19 cellular contexts compared by ENCODE assay signal in the genomic region with DNA sequence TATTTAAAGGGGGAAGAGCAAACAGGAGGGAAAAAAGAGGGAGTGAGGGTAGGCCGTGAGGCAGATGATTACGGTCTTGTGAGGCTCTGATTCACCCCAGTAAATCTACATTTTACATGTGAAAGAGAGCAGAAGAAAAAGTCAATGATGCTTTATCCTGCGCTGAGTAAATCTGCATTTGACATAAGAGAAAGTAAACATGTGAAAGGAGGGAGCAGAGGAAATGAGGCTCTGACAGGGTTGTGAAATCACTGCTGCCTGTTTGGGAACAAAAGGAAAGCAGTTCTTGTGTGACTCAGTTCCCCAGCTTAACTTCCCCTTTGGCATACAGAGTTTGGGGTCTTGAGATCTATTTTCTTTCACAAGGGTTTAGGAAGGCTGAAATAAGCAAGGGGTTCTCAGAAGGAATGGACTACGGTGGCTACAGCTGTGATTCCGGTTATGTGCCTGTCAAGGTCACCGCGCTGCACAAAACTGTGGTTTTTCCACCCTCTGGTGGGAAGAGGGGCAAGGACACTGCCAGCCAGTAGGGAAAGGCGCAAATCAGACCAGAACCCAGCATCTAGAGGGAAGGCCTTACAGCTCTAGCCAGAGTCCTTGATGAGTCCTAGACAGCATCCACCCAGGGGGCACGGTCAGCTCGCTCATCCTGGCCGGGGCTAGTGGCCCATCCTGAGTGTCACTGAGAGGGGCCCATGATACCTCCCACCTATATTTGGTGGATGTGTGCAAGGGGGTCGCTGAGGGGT. TPM values are rescaled to one million over a fixed set of nuclear protein-coding genes. Genes with fewer than 3 reads are reported as not detected.
DNase-seq lines count a peak whose midpoint lies in the region; ATAC-seq, FAIRE-seq and TF ChIP-seq lines count a peak whose summit lies in the region.
"Had no signal": no experiment of that assay in that cellular context is flagged by ENCODE, and none has a peak within 500 bp of the region (broad histone marks: within the 10 kb centered on the region; RNA-seq: fewer than 3 reads in every experiment).

No MANE protein-coding gene starts in this region.

- no peak for TF ChIP-seq EP300 in suprapubic skin (IDR thresholded peaks at IDR 0.05)

- H3K36me3 ChIP-seq in right atrium auricular region (no peaks in the 10 kb centered on the region), astrocyte (ENCODE audit: insufficient read depth, low read length) (no peaks in the 10 kb centered on the region), suprapubic skin (no peaks in the 10 kb centered on the region), aorta (ENCODE audit: control insufficient read depth in 1 of 2, insufficient read depth in 2 of 2, low read length in 1 of 2) (no peaks in the 10 kb centered on the region)
- H3K36me3 ChIP-seq: breast epithelium, vagina had no signal

- peaks cover 22% of the 10 kb centered on the region for H3K27me3 Mint-ChIP-seq in astrocyte (ENCODE audit: low read depth, unreplicated experiment)

- no peaks in the 10 kb centered on the region for H3K36me3 Mint-ChIP-seq in astrocyte (ENCODE audit: low read depth, unreplicated experiment)

- no peak overlapping the region for H3K4me2 ChIP-seq in astrocyte (ENCODE audit: low read length)

- DNase-seq in Right ventricle myocardium superior: no peak
- no peak for DNase-seq in right atrium auricular region (ENCODE audit: low spot score)
- DNase-seq in astrocyte (ENCODE audit: low read depth): peak; percentile 47
- DNase-seq in left ventricle myocardium superior: no peak
- peak; percentile 46 to 65 for DNase-seq in suprapubic skin (ENCODE audit: low spot score in 2 of 2)
- no peak for DNase-seq in aorta
- DNase-seq in ureter (ENCODE audit: low spot score): no peak
- DNase-seq: activated CD4-positive, alpha-beta T cell treated with anti-CD3 and anti-CD28 coated beads for 36 hours; DND-41; MM.1S; NCI-H526; stimulated activated CD8-positive, alpha-beta memory T cell treated with anti-CD3 and anti-CD28 coated beads, Interleukin-4, amount 100 ng/mL, for 48 hours had no signal

- H3K9ac ChIP-seq in astrocyte (ENCODE audit: low read length): no peak overlapping the region

- H3K9me3 ChIP-seq in right atrium auricular region (peaks cover 0 to 7% of the 10 kb centered on the region in 2 donors), astrocyte (ENCODE audit: insufficient read depth, low read depth, low read length) (no peaks in the 10 kb centered on the region), suprapubic skin (no peaks in the 10 kb centered on the region), aorta (ENCODE audit: control insufficient read depth, low read length) (peaks cover 6% of the 10 kb centered on the region)
- H3K9me3 ChIP-seq: breast epithelium, vagina had no signal

- intact Hi-C loops in Right ventricle myocardium superior (cut with DNase I) (no loop called here), left ventricle myocardium superior (cut with micrococcal nuclease) (no loop called here), aorta (cut with DNase I) (loop anchor here in 1 of 2 donors (10.0 kb wide), 1 partner anchor 63 kb away; no protein-coding TSS in a partner anchor)

- H3K4me1 ChIP-seq in right atrium auricular region (peaks cover 0 to 18% of the 10 kb centered on the region in 2 donors), astrocyte (ENCODE audit: insufficient read depth, low read length) (no peaks in the 10 kb centered on the region), suprapubic skin (no peaks in the 10 kb centered on the region), aorta (ENCODE audit: control insufficient read depth in 1 of 2, insufficient read depth in 2 of 2, low read length in 2 of 2) (no peaks in the 10 kb centered on the region)
- H3K4me1 ChIP-seq: breast epithelium, vagina had no signal

- no peak for TF ChIP-seq CTCF in right atrium auricular region (IDR thresholded peaks at IDR 0.05)
- no peak for TF ChIP-seq CTCF in astrocyte (IDR thresholded peaks at IDR 0.05; ENCODE audit: insufficient read depth, low read depth, low read length)
- no peak for TF ChIP-seq CTCF in suprapubic skin (IDR thresholded peaks at IDR 0.05)

- H4K20me1 ChIP-seq in astrocyte (ENCODE audit: insufficient read depth, low read length): no peaks in the 10 kb centered on the region

- no peak overlapping the region for H3K4me3 Mint-ChIP-seq in astrocyte (ENCODE audit: unreplicated experiment)
- H3K4me3 Mint-ChIP-seq: activated CD4-positive, alpha-beta T cell treated with anti-CD3 and anti-CD28 coated beads for 36 hours; activated T-helper 1 cell treated with anti-CD3 and anti-CD28 coated beads, Interleukin-12 subunit alpha, Interleukin-12 subunit beta, Interleukin-2, Interleukin-4 antibody, amounts not matched to agents 30 ng/mL and 10 ng/mL and 1 ng/mL, durations not matched to agents 14 hours and 24 hours and 36 hours had no signal

- H3K27ac Mint-ChIP-seq in astrocyte (ENCODE audit: unreplicated experiment): peak overlapping the region; percentile 75
- H3K27ac Mint-ChIP-seq: activated CD4-positive, alpha-beta T cell treated with anti-CD3 and anti-CD28 coated beads for 36 hours; activated T-helper 1 cell treated with anti-CD3 and anti-CD28 coated beads, Interleukin-12 subunit alpha, Interleukin-12 subunit beta, Interleukin-2, Interleukin-4 antibody, amounts not matched to agents 30 ng/mL and 10 ng/mL and 1 ng/mL, durations not matched to agents 14 hours and 24 hours and 36 hours had no signal

- ATAC-seq in Right ventricle myocardium superior (ENCODE audit: poor library complexity) (peak; percentile 18), left ventricle myocardium superior (peak; percentile 9), aorta (ENCODE audit: low FRiP score) (no peak), GM18861 (IDR thresholded peaks at IDR 0.05; ENCODE audit: unreplicated experiment) (no peak)
- ATAC-seq: activated CD4-positive, alpha-beta T cell treated with anti-CD3 and anti-CD28 coated beads for 36 hours had no signal

- peaks cover 21% of the 10 kb centered on the region for H3K4me1 Mint-ChIP-seq in astrocyte (ENCODE audit: low read depth, unreplicated experiment)
- H3K4me1 Mint-ChIP-seq: activated CD4-positive, alpha-beta T cell treated with anti-CD3 and anti-CD28 coated beads for 36 hours had no signal

- no peak overlapping the region for H2AFZ ChIP-seq in astrocyte (ENCODE audit: low read depth, low read length)

- WGBS in suprapubic skin: 69% methylated on average over 9 of the region's 12 CpGs
- 74 to 81% methylated on average over 12 of the region's 12 CpGs for WGBS in aorta, 2 donors

- H3K79me2 ChIP-seq in astrocyte (ENCODE audit: insufficient read depth, low read length): no peaks in the 10 kb centered on the region

- TF ChIP-seq POLR2A in suprapubic skin (IDR thresholded peaks at IDR 0.05): no peak

- H3K4me3 ChIP-seq in right atrium auricular region: no peak overlapping the region
- no peak overlapping the region for H3K4me3 ChIP-seq in astrocyte (ENCODE audit: insufficient read depth, low read depth, low read length)
- H3K4me3 ChIP-seq in suprapubic skin: no peak overlapping the region
- H3K4me3 ChIP-seq in aorta (ENCODE audit: low read length in 2 of 2): no peak overlapping the region
- H3K4me3 ChIP-seq: breast epithelium, vagina had no signal

- H3K27me3 ChIP-seq in right atrium auricular region: no peaks in the 10 kb centered on the region
- H3K27me3 ChIP-seq in astrocyte (ENCODE audit: insufficient read depth, low read length): peaks cover 8% of the 10 kb centered on the region
- H3K27me3 ChIP-seq in suprapubic skin: peaks cover 45% of the 10 kb centered on the region
- H3K27me3 ChIP-seq in aorta (ENCODE audit: control insufficient read depth in 1 of 2, insufficient read depth in 2 of 2, low read length in 1 of 2): no peaks in the 10 kb centered on the region
- H3K27me3 ChIP-seq: vagina had no signal

- peaks cover 7% of the 10 kb centered on the region for H3K9me3 Mint-ChIP-seq in astrocyte (ENCODE audit: unreplicated experiment)
- H3K9me3 Mint-ChIP-seq: activated T-helper 1 cell treated with anti-CD3 and anti-CD28 coated beads, Interleukin-12 subunit alpha, Interleukin-12 subunit beta, Interleukin-2, Interleukin-4 antibody, amounts not matched to agents 30 ng/mL and 10 ng/mL and 1 ng/mL, durations not matched to agents 14 hours and 24 hours and 36 hours had no signal

- no peak for FAIRE-seq in astrocyte (lab: Jason Lieb, UNC)

- H3K27ac ChIP-seq in right atrium auricular region (peak overlapping the region in 1 of 2 donors; percentile 76), astrocyte (ENCODE audit: low read depth, low read length) (no peak overlapping the region), suprapubic skin (no peak overlapping the region), aorta (ENCODE audit: low read depth in 1 of 2, low read length in 2 of 2) (no peak overlapping the region)
- H3K27ac ChIP-seq: breast epithelium, vagina had no signal

RNA-seq across cellular contexts. Expression of a gene that starts 18.9 kb away (rescaled TPM):
- total RNA-seq in Right ventricle myocardium superior (16.6 TPM), right atrium auricular region (10 to 100 TPM in 1 of 2 donors, 1 to 10 TPM in 1; 6.9 to 45.3 TPM), astrocyte (2.2 and 3.0 TPM in 2 replicates), left ventricle myocardium superior (21.1 TPM), suprapubic skin (under 1 TPM in 1 of 4 donors, not detected in 3; 0.17 TPM), aorta (not detected), ureter (0.08 TPM)
- polyA plus RNA-seq in aorta: under 1 TPM in 1 of 2 donors, not detected in 1; under 0.01 TPM
- total RNA-seq: activated CD4-positive, alpha-beta T cell treated with anti-CD3 and anti-CD28 coated beads for 36 hours; activated T-helper 1 cell treated with anti-CD3 and anti-CD28 coated beads, Interleukin-12 subunit alpha, Interleukin-12 subunit beta, Interleukin-2, Interleukin-4 antibody, amounts not matched to agents 30 ng/mL and 10 ng/mL and 1 ng/mL, durations not matched to agents 14 hours and 24 hours and 36 hours; breast epithelium had no signal

RNA-seq across cellular contexts. Expression of a gene that starts 55.3 kb away (rescaled TPM):
- 1.00 TPM for total RNA-seq in Right ventricle myocardium superior
- 1 to 10 TPM in 1 of 2 donors, not detected in 1; 4.6 TPM for total RNA-seq in right atrium auricular region
- not detected in 2 replicates for total RNA-seq in astrocyte
- 0.84 TPM for total RNA-seq in left ventricle myocardium superior
- not detected for total RNA-seq in suprapubic skin
- total RNA-seq in aorta: not detected
- not detected for polyA plus RNA-seq in aorta
- total RNA-seq in ureter: not detected
- total RNA-seq: activated CD4-positive, alpha-beta T cell treated with anti-CD3 and anti-CD28 coated beads for 36 hours; activated T-helper 1 cell treated with anti-CD3 and anti-CD28 coated beads, Interleukin-12 subunit alpha, Interleukin-12 subunit beta, Interleukin-2, Interleukin-4 antibody, amounts not matched to agents 30 ng/mL and 10 ng/mL and 1 ng/mL, durations not matched to agents 14 hours and 24 hours and 36 hours; breast epithelium; epithelial cell of proximal tubule; kidney epithelial cell; vagina had no signal
- polyA plus RNA-seq: neural cell had no signal

Comparison
In these comparisons a context has a peak if more than half of its experiments do, and no peak if none do; other contexts are left out.
1. ATAC-seq: peak in Right ventricle myocardium superior (single experiment) and left ventricle myocardium superior (single experiment); none in aorta (single experiment) and GM18861 (single experiment).
2. DNase-seq: peak in astrocyte (single experiment) and suprapubic skin (2 of 2); none in Right ventricle myocardium superior (single experiment), right atrium auricular region (single experiment), left ventricle myocardium superior (single experiment), aorta (0 of 2) and ureter (single experiment).